10 cellular contexts compared by ENCODE assay signal in genomic region chr17:80068301-80069160, GRCh38. TPM values are rescaled to one million over a fixed set of nuclear protein-coding genes. Genes with fewer than 3 reads are reported as not detected.
DNase-seq lines count a peak whose midpoint lies in the region; ATAC-seq and TF ChIP-seq lines count a peak whose summit lies in the region.
"Had no signal": no experiment of that assay in that cellular context is flagged by ENCODE, and none has a peak within 500 bp of the region (broad histone marks: within the 10 kb centered on the region; RNA-seq: fewer than 3 reads in every experiment).

No MANE protein-coding gene starts in this region.

- H3K36me3 ChIP-seq in adipocyte (ENCODE audit: control insufficient read depth, insufficient read depth, low read length, severe bottlenecking) (no peaks in the 10 kb centered on the region), prostate gland (no peaks in the 10 kb centered on the region)
- H3K36me3 ChIP-seq: BLaER1 treated with 17β-estradiol and CSF1 and Interleukin-3, amounts not matched to agents 10 nM and 100 nM had no signal

- TF ChIP-seq CTCF in prostate gland (IDR thresholded peaks at IDR 0.05), result no peak

- peak overlapping the region; percentile 3 for H3K9ac ChIP-seq in adipocyte (ENCODE audit: low read length)
- H3K9ac ChIP-seq: BLaER1 treated with 17β-estradiol and CSF1 and Interleukin-3, amounts not matched to agents 10 nM and 100 nM had no signal

- H3K9me3 ChIP-seq in adipocyte (ENCODE audit: control insufficient read depth, low read length), result no peaks in the 10 kb centered on the region
- no peaks in the 10 kb centered on the region for H3K9me3 ChIP-seq in prostate gland
- H3K9me3 ChIP-seq: BLaER1 treated with 17β-estradiol and CSF1 and Interleukin-3, amounts not matched to agents 10 nM and 100 nM had no signal

- peak in 1 of 2 donors; percentile 44 for ATAC-seq in left cardiac atrium
- no peak for ATAC-seq in GM21529 (IDR thresholded peaks at IDR 0.05; ENCODE audit: unreplicated experiment)
- ATAC-seq in GM18519 (IDR thresholded peaks at IDR 0.05; ENCODE audit: low FRiP score, unreplicated experiment), result no peak

- TF ChIP-seq POLR2A in prostate gland (IDR thresholded peaks at IDR 0.05), result no peak

- H3K27me3 ChIP-seq in adipocyte (replicated peaks; ENCODE audit: control insufficient read depth, insufficient read depth, low read length), result no peaks in the 10 kb centered on the region
- H3K27me3 ChIP-seq in prostate gland (replicated peaks; ENCODE audit: insufficient read depth), result no peaks in the 10 kb centered on the region
- H3K27me3 ChIP-seq: BLaER1 treated with 17β-estradiol and CSF1 and Interleukin-3, amounts not matched to agents 10 nM and 100 nM had no signal

- 12% methylated on average over 21 of the region's 21 CpGs for WGBS in prostate gland

- intact Hi-C loops in left cardiac atrium (cut with DNase I), result no loop called here
- intact Hi-C loops in prostate gland (cut with DNase I), result no loop called here

- H3K4me1 ChIP-seq in adipocyte (ENCODE audit: control insufficient read depth, insufficient read depth, low read length), result peaks cover 47% of the 10 kb centered on the region
- peaks cover 41% of the 10 kb centered on the region for H3K4me1 ChIP-seq in prostate gland (replicated peaks)

- peak; percentile 34 for DNase-seq in D341Med (ENCODE audit: low spot score)
- DNase-seq in adipocyte (ENCODE audit: low read depth), result peak; percentile 68
- DNase-seq in left cardiac atrium, result peak; percentile 64
- peak; percentile 83 for DNase-seq in prostate gland (ENCODE audit: low spot score)
- DNase-seq in HK-2 (ENCODE audit: unreplicated experiment), result no peak
- no peak for DNase-seq in NK-92 treated with Interleukin-12 subunit alpha and Interleukin-12 subunit beta, amount 100 ng/mL, for 24 hours (lab: John Stamatoyannopoulos, UW)
- DNase-seq: RPMI8226 had no signal

- peak overlapping the region; percentile 8 for H3K4me3 ChIP-seq in adipocyte (ENCODE audit: low read length)
- no peak overlapping the region for H3K4me3 ChIP-seq in prostate gland
- H3K4me3 ChIP-seq: BLaER1 treated with 17β-estradiol and CSF1 and Interleukin-3, amounts not matched to agents 10 nM and 100 nM had no signal

- peak overlapping the region; percentile 91 to 92 for H3K27ac ChIP-seq in prostate gland
- H3K27ac ChIP-seq: BLaER1 treated with 17β-estradiol and CSF1 and Interleukin-3, amounts not matched to agents 10 nM and 100 nM had no signal

RNA-seq across cellular contexts. Expression of gene CCDC40, which starts 32.1 kb away (rescaled TPM):
- 1 to 10 TPM; 5.9 to 9.8 TPM for total RNA-seq in left cardiac atrium
- 10 to 100 TPM; 11.8 to 19.7 TPM for total RNA-seq in prostate gland

RNA-seq across cellular contexts. Expression of gene GAA, which starts 32.9 kb away (rescaled TPM):
- total RNA-seq in left cardiac atrium (10 to 100 TPM; 43.8 to 48.7 TPM), prostate gland (100 to 1,000 TPM; 167 to 217 TPM)

RNA-seq across cellular contexts. Expression of gene TBC1D16, which starts 32.9 kb away (rescaled TPM):
- 10 to 100 TPM; 29.9 to 30.9 TPM for total RNA-seq in left cardiac atrium
- 10 to 100 TPM; 29.1 to 41.9 TPM for total RNA-seq in prostate gland

Comparison
In these comparisons a context has a peak if more than half of its experiments do, and no peak if none do; other contexts are left out.
1. DNase-seq: peak in D341Med (single experiment), adipocyte (single experiment), left cardiac atrium (single experiment) and prostate gland (single experiment); none in HK-2 (single experiment) and NK-92 treated with Interleukin-12 subunit alpha and Interleukin-12 subunit beta, amount 100 ng/mL, for 24 hours (single experiment).